ENCODE assay signal across 1 cellular context in genomic region chr1:10082785-10083479, GRCh38.
TF ChIP-seq lines count a peak whose summit lies in the region.

No MANE protein-coding gene starts in this region.

TF ChIP-seq in GM23338, 12 proteins besides CTCF, POLR2A, EP300 and RAD21 (continued from another document):
- TF ChIP-seq REST (IDR thresholded peaks at IDR 0.05; ENCODE audit: unreplicated experiment) (no peak), ZNF462 (CRISPR knock-in tag; IDR thresholded peaks at IDR 0.05) (no peak), CREB1 (CRISPR knock-in tag; IDR thresholded peaks at IDR 0.05; ENCODE audit: low read depth) (no peak), EZH2phosphoT487 (IDR thresholded peaks at IDR 0.05; ENCODE audit: unreplicated experiment) (no peak), STAT1 (IDR thresholded peaks at IDR 0.05; ENCODE audit: unreplicated experiment) (no peak), ZNF331 (CRISPR knock-in tag; IDR thresholded peaks at IDR 0.05; ENCODE audit: low read depth) (no peak), ZNF114 (CRISPR knock-in tag; IDR thresholded peaks at IDR 0.05) (no peak)
